In genomic region chr1:15411593-15412487, GRCh38 we compare ENCODE assay signal across 7 cellular contexts. TPM values are rescaled to one million over a fixed set of nuclear protein-coding genes. Genes with fewer than 3 reads are reported as not detected.
DNase-seq lines count a peak whose midpoint lies in the region; ATAC-seq and TF ChIP-seq lines count a peak whose summit lies in the region.

No MANE protein-coding gene starts in this region.

- DNase-seq in SJCRH30 (peak; percentile 86 to 91), astrocyte of the spinal cord (ENCODE audit: low read depth, low spot score) (no peak), left lung (peak; percentile 81 to 93)

- H3K27me3 ChIP-seq in SJCRH30: no peaks in the 10 kb centered on the region
- no peaks in the 10 kb centered on the region for H3K27me3 ChIP-seq in left lung

- H3K27ac ChIP-seq in SJCRH30 (peak overlapping the region; percentile 49), left lung (peak overlapping the region; percentile 44 to 89)

- no peaks in the 10 kb centered on the region for H3K27me3 Mint-ChIP-seq in stimulated activated memory B cell treated with anti-CD40 and anti-IgM and Interleukin-4, amounts not matched to agents 10 μg/mL and 1 μg/mL and 100 μg/mL, for 72 hours

- intact Hi-C loops in left lung (cut with DNase I): no loop called here

- H3K4me3 ChIP-seq in SJCRH30 (peak overlapping the region; percentile 86), astrocyte of the spinal cord (ENCODE audit: low read depth, low read length) (peak overlapping the region; percentile 84), left lung (peak overlapping the region; percentile 85 to 92)

- H3K4me3 Mint-ChIP-seq in stimulated activated memory B cell treated with anti-CD40 and anti-IgM and Interleukin-4, amounts not matched to agents 10 μg/mL and 1 μg/mL and 100 μg/mL, for 72 hours: peak overlapping the region; percentile 95

- H3K27ac Mint-ChIP-seq in stimulated activated memory B cell treated with anti-CD40 and anti-IgM and Interleukin-4, amounts not matched to agents 10 μg/mL and 1 μg/mL and 100 μg/mL, for 72 hours: peak overlapping the region; percentile 88

- ATAC-seq in GM18907 (IDR thresholded peaks at IDR 0.05; ENCODE audit: unreplicated experiment): peak; percentile 48
- ATAC-seq in HG02973 (IDR thresholded peaks at IDR 0.05; ENCODE audit: unreplicated experiment): peak; percentile 31
- peak; percentile 25 for ATAC-seq in left lung
- ATAC-seq in stimulated activated memory B cell treated with anti-CD40 and anti-IgM and Interleukin-4, amounts not matched to agents 10 μg/mL and 1 μg/mL and 100 μg/mL, for 72 hours: peak; percentile 73
- ATAC-seq in GM19328 (IDR thresholded peaks at IDR 0.05; ENCODE audit: unreplicated experiment): no peak

- peaks cover 8% of the 10 kb centered on the region for H3K36me3 Mint-ChIP-seq in stimulated activated memory B cell treated with anti-CD40 and anti-IgM and Interleukin-4, amounts not matched to agents 10 μg/mL and 1 μg/mL and 100 μg/mL, for 72 hours

- in situ Hi-C loops in astrocyte of the spinal cord (cut with HindIII; ENCODE audit: low sequenced_read_pairs): loop anchor here (10.0 kb wide), 1 partner anchor 87 kb away; no protein-coding TSS in a partner anchor

- H3K4me1 ChIP-seq in SJCRH30 (peaks cover 33% of the 10 kb centered on the region), left lung (peaks cover 14 to 71% of the 10 kb centered on the region in 2 donors)

- H3K9me3 ChIP-seq in SJCRH30 (replicated peaks): no peaks in the 10 kb centered on the region
- no peaks in the 10 kb centered on the region for H3K9me3 ChIP-seq in left lung

- H3K4me1 Mint-ChIP-seq in stimulated activated memory B cell treated with anti-CD40 and anti-IgM and Interleukin-4, amounts not matched to agents 10 μg/mL and 1 μg/mL and 100 μg/mL, for 72 hours: peaks cover 71% of the 10 kb centered on the region

- H3K36me3 ChIP-seq in SJCRH30 (peaks cover 27% of the 10 kb centered on the region; the same call in 1 of the 2 replicates), left lung (peaks cover 0 to 21% of the 10 kb centered on the region in 2 donors)

- TF ChIP-seq CTCF in astrocyte of the spinal cord (IDR thresholded peaks at IDR 0.05; ENCODE audit: low read depth, low read length): no peak
- TF ChIP-seq CTCF in left lung (IDR thresholded peaks at IDR 0.05): no peak

- H3K9me3 Mint-ChIP-seq in stimulated activated memory B cell treated with anti-CD40 and anti-IgM and Interleukin-4, amounts not matched to agents 10 μg/mL and 1 μg/mL and 100 μg/mL, for 72 hours: no peaks in the 10 kb centered on the region

RNA-seq across cellular contexts. Expression of gene EFHD2, which starts 2.2 kb away (rescaled TPM):
- total RNA-seq in SJCRH30 (2014; rRNA removed; shearing (Covaris generic)): 203 and 208 TPM in 2 replicates
- 100 to 1,000 TPM in 1 of 2 donors, 10 to 100 TPM in 1; 44.6 to 107 TPM for total RNA-seq in left lung

RNA-seq across cellular contexts. Expression of gene CTRC, which starts 26.4 kb away (rescaled TPM):
- total RNA-seq in SJCRH30 (2014; rRNA removed; shearing (Covaris generic)): 0.12 and 0.28 TPM in 2 replicates
- total RNA-seq in left lung: under 1 TPM in 1 of 2 donors, not detected in 1; 0.81 TPM

RNA-seq across cellular contexts. Expression of gene CELA2A, which starts 44.7 kb away (rescaled TPM):
- 0.55 TPM in 1 of 2 replicates, not detected in the other for total RNA-seq in SJCRH30 (2014; rRNA removed; shearing (Covaris generic))
- total RNA-seq in left lung: not detected
